ENCODE assay signal across 10 cellular contexts in the genomic region with DNA sequence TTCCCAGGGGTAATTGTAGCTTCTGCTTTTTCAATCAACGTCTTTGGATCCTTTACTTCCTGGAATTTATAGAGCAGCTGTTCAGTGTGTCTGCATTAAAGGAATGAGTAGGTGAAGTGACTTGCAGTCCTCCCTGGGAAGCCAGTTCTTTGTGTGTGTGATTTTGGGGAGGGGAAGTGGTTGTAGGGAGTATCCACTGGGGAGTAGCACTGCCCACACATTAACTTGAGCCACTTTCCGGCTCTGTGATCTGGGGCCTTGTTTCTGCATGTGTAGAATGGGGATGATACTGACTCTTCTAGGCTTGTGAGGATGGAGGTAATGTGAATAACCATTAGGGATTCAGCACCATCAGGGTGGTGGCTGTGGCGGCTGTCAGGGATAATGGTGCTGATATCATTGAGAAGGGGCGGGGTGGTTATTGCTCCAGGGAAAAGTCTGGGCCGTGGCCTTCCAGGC. TPM values are rescaled to one million over a fixed set of nuclear protein-coding genes. Genes with fewer than 3 reads are reported as not detected.
DNase-seq lines count a peak whose midpoint lies in the region; ATAC-seq and TF ChIP-seq lines count a peak whose summit lies in the region.
"Had no signal": no experiment of that assay in that cellular context is flagged by ENCODE, and none has a peak within 500 bp of the region (broad histone marks: within the 10 kb centered on the region; RNA-seq: fewer than 3 reads in every experiment).

No MANE protein-coding gene starts in this region.

- peaks cover 98% of the 10 kb centered on the region for H4K20me1 ChIP-seq in OCI-LY3 (ENCODE audit: insufficient read depth, low read length)

- H3K4me3 ChIP-seq in OCI-LY3 (ENCODE audit: low read length): peak overlapping the region; percentile 27
- peak overlapping the region; percentile 50 for H3K4me3 ChIP-seq in naive thymus-derived CD4-positive, alpha-beta T cell (ENCODE audit: low read length)
- H3K4me3 ChIP-seq: heart right ventricle had no signal

- H3K9me3 ChIP-seq in OCI-LY3 (ENCODE audit: insufficient read depth, low read length): no peaks in the 10 kb centered on the region
- no peaks in the 10 kb centered on the region for H3K9me3 ChIP-seq in naive thymus-derived CD4-positive, alpha-beta T cell (ENCODE audit: control insufficient read depth in 2 of 3, low read length in 3 of 3)
- H3K9me3 ChIP-seq: heart right ventricle had no signal

- peak; percentile 51 for ATAC-seq in GM18511 (IDR thresholded peaks at IDR 0.05; ENCODE audit: unreplicated experiment)
- peak; percentile 33 for ATAC-seq in HG02571 (IDR thresholded peaks at IDR 0.05; ENCODE audit: unreplicated experiment)
- ATAC-seq in naive thymus-derived CD4-positive, alpha-beta T cell: no peak
- ATAC-seq in HG03159 (IDR thresholded peaks at IDR 0.05; ENCODE audit: unreplicated experiment): no peak
- no peak for ATAC-seq in GM18498 (IDR thresholded peaks at IDR 0.05; ENCODE audit: unreplicated experiment)

- peaks cover 53% of the 10 kb centered on the region for H3K36me3 ChIP-seq in OCI-LY3 (replicated peaks; ENCODE audit: low read depth, low read length)
- peaks cover 0 to 5% (median 4%) of the 10 kb centered on the region in 3 experiments for H3K36me3 ChIP-seq in naive thymus-derived CD4-positive, alpha-beta T cell (ENCODE audit: control insufficient read depth in 2 of 3, insufficient read depth in 3 of 3, low read length in 3 of 3)

- H3K27me3 ChIP-seq in OCI-LY3 (ENCODE audit: low read depth, low read length): no peaks in the 10 kb centered on the region
- no peaks in the 10 kb centered on the region for H3K27me3 ChIP-seq in naive thymus-derived CD4-positive, alpha-beta T cell (ENCODE audit: control insufficient read depth in 2 of 2, insufficient read depth in 2 of 2, low read length in 2 of 2)
- H3K27me3 ChIP-seq: heart right ventricle had no signal

- no peaks in the 10 kb centered on the region for H3K27me3 Mint-ChIP-seq in naive thymus-derived CD4-positive, alpha-beta T cell

- H3K9me3 Mint-ChIP-seq in naive thymus-derived CD4-positive, alpha-beta T cell: no peaks in the 10 kb centered on the region

- peak overlapping the region; percentile 70 to 90 (median 84) for H3K4me3 Mint-ChIP-seq in naive thymus-derived CD4-positive, alpha-beta T cell

- POLR2A ChIA-PET in naive thymus-derived CD4-positive, alpha-beta T cell (lab: Charles Lee): interaction anchor here (0.6 to 13.5 kb wide), 10 partner anchors 7 to 105 kb away, joined by 3 to 122 read pairs (median 6); partner anchors contain the start of gene TMEM131L

- CTCF ChIA-PET in naive thymus-derived CD4-positive, alpha-beta T cell (lab: Charles Lee): interaction anchor here (0.6 to 2.1 kb wide), 6 partner anchors 23 to 53 kb away, joined by 3 to 7 read pairs (median 4); no protein-coding TSS in a partner anchor

- H3K4me2 ChIP-seq in OCI-LY3 (ENCODE audit: low read length): peak overlapping the region; percentile 71

- in situ Hi-C loops in G401 (cut with HindIII; ENCODE audit: low sequenced_read_pairs): no loop called here

- peak overlapping the region; percentile 88 to 96 (median 93) for H3K27ac Mint-ChIP-seq in naive thymus-derived CD4-positive, alpha-beta T cell

- H3K36me3 Mint-ChIP-seq in naive thymus-derived CD4-positive, alpha-beta T cell: peaks cover 3 to 13% (median 4%) of the 10 kb centered on the region in 5 donors

- no peak for DNase-seq in naive thymus-derived CD4-positive, alpha-beta T cell
- DNase-seq in G401 (ENCODE audit: low spot score): no peak
- no peak for DNase-seq in amygdala (lab: John Stamatoyannopoulos, UW)
- DNase-seq: heart right ventricle, NCI-H524 treated with DMSO at 0.1 percent for 48 hours had no signal

- H3K9ac ChIP-seq in OCI-LY3 (ENCODE audit: low read length): peak overlapping the region; percentile 4; the same call in 1 of the 2 replicates

- peaks cover 72% of the 10 kb centered on the region for H3K4me1 ChIP-seq in OCI-LY3 (ENCODE audit: low read length)
- peaks cover 71 to 82% of the 10 kb centered on the region in 2 donors for H3K4me1 ChIP-seq in naive thymus-derived CD4-positive, alpha-beta T cell (ENCODE audit: control insufficient read depth in 2 of 2, insufficient read depth in 2 of 2, low read length in 2 of 2)

- H2AFZ ChIP-seq in OCI-LY3 (ENCODE audit: low read depth, low read length): no peak overlapping the region

- H3K4me1 Mint-ChIP-seq in naive thymus-derived CD4-positive, alpha-beta T cell: peaks cover 76 to 91% (median 88%) of the 10 kb centered on the region in 7 donors

- H3K79me2 ChIP-seq in OCI-LY3 (ENCODE audit: low read length): peaks cover 100% of the 10 kb centered on the region

- TF ChIP-seq CTCF in OCI-LY3 (IDR thresholded peaks at IDR 0.05; ENCODE audit: low read depth, low read length): no peak

- H3K27ac ChIP-seq in OCI-LY3 (ENCODE audit: low read length): peak overlapping the region; percentile 38
- peak overlapping the region; percentile 68 for H3K27ac ChIP-seq in naive thymus-derived CD4-positive, alpha-beta T cell (ENCODE audit: low read depth, low read length)

- intact Hi-C loops in naive thymus-derived CD4-positive, alpha-beta T cell (cut with micrococcal nuclease): loop anchor here in 1 of 2 donors (1.0 to 5.0 kb wide), 2 partner anchors 34 to 88 kb away; no protein-coding TSS in a partner anchor

RNA-seq across cellular contexts. Expression of gene TMEM131L, which starts 54.7 kb away (rescaled TPM):
- total RNA-seq in naive thymus-derived CD4-positive, alpha-beta T cell: 100 to 1,000 TPM in 2 of 5 experiments, 10 to 100 TPM in 3; 45.8 to 111 (median 97.7) TPM
- polyA plus RNA-seq in naive thymus-derived CD4-positive, alpha-beta T cell: 10 to 100 TPM; 45.7 to 59.9 TPM
- total RNA-seq in G401 (2014; rRNA removed; shearing (Covaris generic)): 4.5 and 13.5 TPM in 2 replicates

Comparison
In these comparisons a context has a peak if more than half of its experiments do, and no peak if none do; other contexts are left out.
1. ATAC-seq: peak in GM18511 (single experiment) and HG02571 (single experiment); none in naive thymus-derived CD4-positive, alpha-beta T cell (single experiment), HG03159 (single experiment) and GM18498 (single experiment).